Comparison of ENCODE assay signal across 21 cellular contexts in the genomic region with DNA sequence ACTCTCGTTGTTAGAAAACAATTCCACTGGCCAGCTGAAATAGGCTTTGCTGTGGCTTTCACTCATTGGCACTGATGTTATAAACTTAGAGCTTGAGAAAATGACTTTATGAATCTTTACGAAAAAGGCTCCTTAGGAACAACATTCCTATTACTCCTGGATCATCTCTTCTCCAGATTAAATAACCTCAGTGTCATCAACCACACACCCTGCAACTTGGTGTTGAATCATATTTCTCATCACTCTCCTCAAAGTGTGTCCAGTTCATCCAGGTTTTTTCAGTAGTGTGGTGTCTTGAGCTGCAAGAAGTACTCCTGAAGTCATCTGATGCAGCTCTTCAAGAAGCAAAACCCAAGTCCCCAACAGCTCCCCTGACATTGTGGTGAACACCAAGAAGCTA. TPM values are rescaled to one million over a fixed set of nuclear protein-coding genes. Genes with fewer than 3 reads are reported as not detected.
A peak's percentile ranks its signal among the peaks of the same experiment; 100 is the strongest.
DNase-seq lines count a peak whose midpoint lies in the region; ATAC-seq and TF ChIP-seq lines count a peak whose summit lies in the region.
"Had no signal": no experiment of that assay in that cellular context is flagged by ENCODE, and none has a peak within 500 bp of the region (broad histone marks: within the 10 kb centered on the region; RNA-seq: fewer than 3 reads in every experiment).

No MANE protein-coding gene starts in this region.

- H2BK15ac ChIP-seq in IMR-90 (ENCODE audit: low read depth, low read length): no peak overlapping the region

- peaks cover 11 to 26% of the 10 kb centered on the region in 2 donors for H3K27me3 Mint-ChIP-seq in natural killer cell treated with Interleukin-12 subunit alpha and Interleukin-12 subunit beta and Interleukin-15 and Interleukin-18, amount 100 ng/mL, for 72 hours

- H3K4me2 ChIP-seq in mammary epithelial cell (ENCODE audit: insufficient read depth, low read depth, low read length) (no peak overlapping the region), IMR-90 (ENCODE audit: low read depth, low read length) (no peak overlapping the region)
- H3K4me2 ChIP-seq: BLaER1 had no signal

- TF ChIP-seq POLR2A in breast epithelium (IDR thresholded peaks at IDR 0.05) (no peak), IMR-90 (IDR thresholded peaks at IDR 0.05; ENCODE audit: low read depth, low read length) (no peak)

- H3K4ac ChIP-seq in IMR-90 (ENCODE audit: low read depth, low read length): no peak overlapping the region

- no peak overlapping the region for H3K18ac ChIP-seq in IMR-90 (ENCODE audit: low read depth, low read length)

- POLR2A ChIA-PET in IMR-90 (lab: Charles Lee; ENCODE audit: unreplicated experiment): no interaction called here

- BruUV-seq in mammary epithelial cell (replicated peaks; lab: Mats Ljungman, UMichigan) (no TSS peak), IMR-90 (replicated peaks; lab: Mats Ljungman, UMichigan) (no TSS peak)

- peaks cover 11% of the 10 kb centered on the region for H3K9me3 ChIP-seq in mammary epithelial cell (replicated peaks; ENCODE audit: insufficient read depth, low read length)
- no peaks in the 10 kb centered on the region for H3K9me3 ChIP-seq in breast epithelium
- H3K9me3 ChIP-seq in IMR-90 (ENCODE audit: control insufficient read depth, insufficient read depth, low read length): no peaks in the 10 kb centered on the region
- H3K9me3 ChIP-seq: SJSA1 had no signal

- H3K9me3 Mint-ChIP-seq in natural killer cell treated with Interleukin-12 subunit alpha and Interleukin-12 subunit beta and Interleukin-15 and Interleukin-18, amount 100 ng/mL, for 72 hours: peaks cover 5% of the 10 kb centered on the region
- H3K9me3 Mint-ChIP-seq: CD4-positive, alpha-beta T cell had no signal

- peaks cover 26% of the 10 kb centered on the region for H3K4me1 ChIP-seq in mammary epithelial cell (ENCODE audit: insufficient read depth, low read length)
- no peaks in the 10 kb centered on the region for H3K4me1 ChIP-seq in breast epithelium
- no peaks in the 10 kb centered on the region for H3K4me1 ChIP-seq in IMR-90 (ENCODE audit: control insufficient read depth, insufficient read depth, low read length)

- DNase-seq in mammary epithelial cell (peak; percentile 18), breast epithelium (ENCODE audit: low spot score in 2 of 2) (no peak), IMR-90 (peak; percentile 14), epithelial cell of esophagus (ENCODE audit: low read depth) (peak; percentile 15), COR-L47 (lab: John Stamatoyannopoulos, UW) (no peak)
- no peak for DNase-seq in natural killer cell treated with Interleukin-12 subunit alpha and Interleukin-12 subunit beta and Interleukin-15 and Interleukin-18, amount 100 ng/mL, for 72 hours (ENCODE audit: low spot score)
- DNase-seq: CD4-positive, alpha-beta T cell; H7; KG1; MM.1S; NCI-H2029; NCI-H446 treated with DMSO at 0.1 percent for 48 hours; NCI-H526; NCI-H82; Right ventricle myocardium superior; RPMI8226 had no signal

- H3K23ac ChIP-seq in IMR-90 (ENCODE audit: low read depth, low read length): no peak overlapping the region

- H3K36me3 Mint-ChIP-seq in natural killer cell treated with Interleukin-12 subunit alpha and Interleukin-12 subunit beta and Interleukin-15 and Interleukin-18, amount 100 ng/mL, for 72 hours: no peaks in the 10 kb centered on the region

- H3K9me1 ChIP-seq in IMR-90 (ENCODE audit: insufficient read depth, low read length): no peaks in the 10 kb centered on the region

- no peak overlapping the region for H4K91ac ChIP-seq in IMR-90 (ENCODE audit: insufficient read depth, low read depth, low read length)

- no peak for TF ChIP-seq RAD21 in IMR-90 (IDR thresholded peaks at IDR 0.05; ENCODE audit: low read length)

- H3K27ac Mint-ChIP-seq in natural killer cell treated with Interleukin-12 subunit alpha and Interleukin-12 subunit beta and Interleukin-15 and Interleukin-18, amount 100 ng/mL, for 72 hours: no peak overlapping the region
- H3K27ac Mint-ChIP-seq: CD4-positive, alpha-beta T cell had no signal

- TF ChIP-seq CTCF in mammary epithelial cell (conservative IDR thresholded peaks at IDR 0.05 in 1 of 2, IDR thresholded peaks at IDR 0.05 in 1 of 2; ENCODE audit: extremely low read depth in 1 of 2, insufficient read depth in 1 of 2, low read depth in 1 of 2, low read length in 2 of 2) (no peak), breast epithelium (IDR thresholded peaks at IDR 0.05) (no peak), IMR-90 (conservative IDR thresholded peaks at IDR 0.05; ENCODE audit: low read depth, low read length) (no peak), epithelial cell of esophagus (IDR thresholded peaks at IDR 0.05; ENCODE audit: insufficient read depth, low read depth, low read length, missing control alignments) (no peak)

- 74% methylated on average over 2 of the region's 2 CpGs for WGBS in mammary epithelial cell (ENCODE audit: low coverage, missing lambda C conversion rate)
- no CpG with 5 or more reads among the region's 2 CpGs for WGBS in IMR-90 (ENCODE audit: extremely low coverage in 2 of 2, insufficient read length in 1 of 2), 2 experiments

- no peaks in the 10 kb centered on the region for H3K4me1 Mint-ChIP-seq in natural killer cell treated with Interleukin-12 subunit alpha and Interleukin-12 subunit beta and Interleukin-15 and Interleukin-18, amount 100 ng/mL, for 72 hours (ENCODE audit: low read depth in 2 of 2)

- H3K27ac ChIP-seq in mammary epithelial cell (ENCODE audit: insufficient read depth, low read depth, low read length): no peak overlapping the region
- no peak overlapping the region for H3K27ac ChIP-seq in breast epithelium
- no peak overlapping the region for H3K27ac ChIP-seq in IMR-90 (ENCODE audit: insufficient read depth, low read length)
- H3K27ac ChIP-seq: 22Rv1, BLaER1 had no signal

- in situ Hi-C loops in mammary epithelial cell (cut with MboI; ENCODE audit: low sequenced_read_pairs in 2 of 2): no loop called here
- in situ Hi-C loops in IMR-90 (cut with MboI; ENCODE audit: low sequenced_read_pairs): no loop called here

- no peaks in the 10 kb centered on the region for H4K20me1 ChIP-seq in mammary epithelial cell (ENCODE audit: insufficient read depth, low read length)
- H4K20me1 ChIP-seq in IMR-90 (ENCODE audit: insufficient read depth, low read length): no peaks in the 10 kb centered on the region
- H4K20me1 ChIP-seq: BLaER1 had no signal

- no peak overlapping the region for H2BK120ac ChIP-seq in IMR-90 (ENCODE audit: low read depth, low read length)

- no peak overlapping the region for H4K5ac ChIP-seq in IMR-90 (ENCODE audit: low read depth, low read length)

- no peaks in the 10 kb centered on the region for H3K27me3 ChIP-seq in mammary epithelial cell (ENCODE audit: insufficient read depth, low read length)
- H3K27me3 ChIP-seq in breast epithelium: peaks cover 0 to 17% of the 10 kb centered on the region in 2 donors
- H3K27me3 ChIP-seq in IMR-90 (ENCODE audit: control insufficient read depth, insufficient read depth, low read length): no peaks in the 10 kb centered on the region
- H3K27me3 ChIP-seq: BLaER1, SJSA1 had no signal

- CTCF ChIA-PET in mammary epithelial cell (lab: Charles Lee; ENCODE audit: low non-redundant PET) (no interaction called here), IMR-90 (lab: Yijun Ruan, JAX) (no interaction called here)

- no peak overlapping the region for H2AK9ac ChIP-seq in IMR-90 (replicated peaks; ENCODE audit: low read depth, low read length, poor library complexity)

- H3K4me3 Mint-ChIP-seq in natural killer cell treated with Interleukin-12 subunit alpha and Interleukin-12 subunit beta and Interleukin-15 and Interleukin-18, amount 100 ng/mL, for 72 hours: no peak overlapping the region
- H3K4me3 Mint-ChIP-seq: CD4-positive, alpha-beta T cell had no signal

- ATAC-seq in IMR-90 (ENCODE audit: low read depth) (no peak), GM21723 (IDR thresholded peaks at IDR 0.05; ENCODE audit: unreplicated experiment) (no peak), HG02588 (IDR thresholded peaks at IDR 0.05; ENCODE audit: unreplicated experiment) (no peak)
- no peak for ATAC-seq in natural killer cell treated with Interleukin-12 subunit alpha and Interleukin-12 subunit beta and Interleukin-15 and Interleukin-18, amount 100 ng/mL, for 72 hours

- H2BK20ac ChIP-seq in IMR-90 (ENCODE audit: low read depth, low read length): no peak overlapping the region

- no peak overlapping the region for H3K56ac ChIP-seq in IMR-90 (ENCODE audit: extremely low read depth, insufficient read depth, low read length)

- H3K4me3 ChIP-seq in mammary epithelial cell (replicated peaks in 1 of 3; ENCODE audit: insufficient read depth in 1 of 3, low read depth in 2 of 3, low read length in 3 of 3): no peak overlapping the region
- no peak overlapping the region for H3K4me3 ChIP-seq in breast epithelium
- no peak overlapping the region for H3K4me3 ChIP-seq in IMR-90 (ENCODE audit: insufficient read depth, low read depth, low read length)
- no peak overlapping the region for H3K4me3 ChIP-seq in epithelial cell of esophagus (ENCODE audit: low read length)
- H3K4me3 ChIP-seq: BLaER1, SJSA1 had no signal

- dilution Hi-C loops in mammary epithelial cell (cut with HindIII; ENCODE audit: low sequenced_read_pairs) (no loop called here), IMR-90 (cut with HindIII; ENCODE audit: low sequenced_read_pairs, unreplicated experiment) (no loop called here)

- intact Hi-C loops in mammary epithelial cell (cut with micrococcal nuclease) (no loop called here), breast epithelium (cut with DNase I; ENCODE audit: low total_unique reads) (no loop called here), IMR-90 (cut with micrococcal nuclease) (no loop called here)

- no peak overlapping the region for H2AK5ac ChIP-seq in IMR-90 (ENCODE audit: low read depth, low read length)

- H3K9ac ChIP-seq in mammary epithelial cell (ENCODE audit: insufficient read depth, low read length) (no peak overlapping the region), IMR-90 (ENCODE audit: low read depth, low read length) (no peak overlapping the region)
- H3K9ac ChIP-seq: BLaER1 had no signal

- H3K79me2 ChIP-seq in mammary epithelial cell (ENCODE audit: insufficient read depth, low read length): no peaks in the 10 kb centered on the region

- H2BK5ac ChIP-seq in IMR-90 (ENCODE audit: low read depth, low read length, poor library complexity, severe bottlenecking): no peak overlapping the region

- no peaks in the 10 kb centered on the region for H3K79me1 ChIP-seq in IMR-90 (ENCODE audit: low read depth in 1 of 2, low read length in 2 of 2)

- H2AFZ ChIP-seq in mammary epithelial cell (ENCODE audit: low read depth, low read length) (no peak overlapping the region), IMR-90 (replicated peaks; ENCODE audit: low read length, poor library complexity) (no peak overlapping the region)

- no peak overlapping the region for H4K8ac ChIP-seq in IMR-90 (ENCODE audit: low read depth in 2 of 2, low read length in 2 of 2)

- H3K36me3 ChIP-seq in mammary epithelial cell (ENCODE audit: insufficient read depth, low read length): no peaks in the 10 kb centered on the region
- no peaks in the 10 kb centered on the region for H3K36me3 ChIP-seq in breast epithelium
- no peaks in the 10 kb centered on the region for H3K36me3 ChIP-seq in IMR-90 (ENCODE audit: control insufficient read depth, insufficient read depth, low read length)
- H3K36me3 ChIP-seq: BLaER1, SJSA1 had no signal

- H3K14ac ChIP-seq in IMR-90 (replicated peaks; ENCODE audit: low read depth, low read length): no peak overlapping the region; the same call in 1 of the 2 replicates

RNA-seq across cellular contexts. Expression of gene ANOS1, which starts 28.1 kb away (rescaled TPM):
- total RNA-seq in mammary epithelial cell (10 to 100 TPM in 1 of 2 donors, 1 to 10 TPM in 1; 2.0 to 10.5 TPM), breast epithelium (10 to 100 TPM in 1 of 3 donors, 1 to 10 TPM in 2; 4.9 to 10.6 (median 9.7) TPM), IMR-90 (2012; rRNA removed) (under 0.01 TPM in 2 replicates)
- polyA plus RNA-seq in mammary epithelial cell (8.5 TPM), IMR-90 (2012; rRNA removed) (0.07 and 0.17 TPM in 2 replicates)
- 21.6 TPM for polyA minus RNA-seq in mammary epithelial cell
- polyA plus RNA-seq in IMR-90 (2012; cell fraction: cytosol; rRNA removed): 0.03 and 0.13 TPM in 2 replicates
- polyA plus RNA-seq in IMR-90 (2012; cell fraction: nucleus; rRNA removed; ENCODE audit: low replicate concordance): 0.03 and 0.07 TPM in 2 replicates
- not detected for total RNA-seq in natural killer cell treated with Interleukin-12 subunit alpha and Interleukin-12 subunit beta and Interleukin-15 and Interleukin-18, amount 100 ng/mL, for 72 hours
- total RNA-seq: CD4-positive, alpha-beta T cell had no signal

RNA-seq across cellular contexts. Expression of gene FAM9A, which starts 41.2 kb away (rescaled TPM):
- total RNA-seq in mammary epithelial cell: not detected
- not detected for polyA plus RNA-seq in mammary epithelial cell
- polyA minus RNA-seq in mammary epithelial cell: not detected
- not detected for total RNA-seq in breast epithelium
- total RNA-seq in IMR-90 (2012; rRNA removed): not detected in 2 replicates
- polyA plus RNA-seq in IMR-90 (2012; rRNA removed): not detected in 2 replicates
- polyA plus RNA-seq in IMR-90 (2012; cell fraction: cytosol; rRNA removed): not detected in 2 replicates
- not detected in 2 replicates for polyA plus RNA-seq in IMR-90 (2012; cell fraction: nucleus; rRNA removed; ENCODE audit: low replicate concordance)
- not detected for total RNA-seq in natural killer cell treated with Interleukin-12 subunit alpha and Interleukin-12 subunit beta and Interleukin-15 and Interleukin-18, amount 100 ng/mL, for 72 hours
- total RNA-seq: CD4-positive, alpha-beta T cell; H7; Right ventricle myocardium superior; SJSA1 had no signal

Comparison
In these comparisons a context has a peak if more than half of its experiments do, and no peak if none do; other contexts are left out.
1. DNase-seq: peak in mammary epithelial cell (single experiment), IMR-90 (single experiment) and epithelial cell of esophagus (single experiment); none in breast epithelium (0 of 2), COR-L47 (single experiment) and natural killer cell treated with Interleukin-12 subunit alpha and Interleukin-12 subunit beta and Interleukin-15 and Interleukin-18, amount 100 ng/mL, for 72 hours (single experiment).